Comparison of ENCODE assay signal across 1 cellular context in genomic region chr6:159863341-159863740, GRCh38.
TF ChIP-seq lines count a peak whose summit lies in the region.
"Not testable (repeated sequence)": the region's sequence is repeated elsewhere in the genome, so short reads cannot be mapped to it uniquely, and the experiment has no call there.

No MANE protein-coding gene starts in this region.

TF ChIP-seq in HepG2, 621 proteins besides CTCF, POLR2A, EP300 and RAD21 (continued from another document):
- TF ChIP-seq ZNF770 (CRISPR knock-in tag; IDR thresholded peaks at IDR 0.05) (peak; percentile 94), STAG1 (CRISPR knock-in tag; IDR thresholded peaks at IDR 0.05) (peak; percentile 91), ZGPAT (CRISPR knock-in tag; IDR thresholded peaks at IDR 0.05) (0 out of 2 replicates have a peak, but pooled peaks have one; percentile 30), DMAP1 (CRISPR knock-in tag; IDR thresholded peaks at IDR 0.05) (0 out of 2 replicates have a peak, but pooled peaks have one; percentile 34), GATAD2A (CRISPR knock-in tag; IDR thresholded peaks at IDR 0.05) (0 out of 2 replicates have a peak, but pooled peaks have one; percentile 25), CREB1 (IDR thresholded peaks at IDR 0.05) (peak; percentile 46; the same call in 1 of the 2 replicates), CREB1 (CRISPR knock-in tag; IDR thresholded peaks at IDR 0.05) (peak; percentile 66), PITX1 (CRISPR knock-in tag; IDR thresholded peaks at IDR 0.05) (peak; percentile 46; the same call in 1 of the 2 replicates), E2F2 (CRISPR knock-in tag; IDR thresholded peaks at IDR 0.05; ENCODE audit: borderline replicate concordance) (0 out of 2 replicates have a peak, but pooled peaks have one; percentile 53), LCORL (CRISPR knock-in tag; IDR thresholded peaks at IDR 0.05) (peak; percentile 43; the same call in 1 of the 2 replicates), IKZF5 (CRISPR knock-in tag; IDR thresholded peaks at IDR 0.05) (0 out of 2 replicates have a peak, but pooled peaks have one; percentile 46), HMGXB3 (CRISPR knock-in tag; IDR thresholded peaks at IDR 0.05; ENCODE audit: borderline replicate concordance) (0 out of 2 replicates have a peak, but pooled peaks have one; percentile 50), SMC3 (IDR thresholded peaks at IDR 0.05; ENCODE audit: low read length) (peak; percentile 86), ZNF121 (CRISPR knock-in tag; IDR thresholded peaks at IDR 0.05) (peak; percentile 84), IRF2 (CRISPR knock-in tag; IDR thresholded peaks at IDR 0.05) (0 out of 2 replicates have a peak, but pooled peaks have one; percentile 13), CREM (IDR thresholded peaks at IDR 0.05) (peak; percentile 64), ZMYM3 (CRISPR knock-in tag; IDR thresholded peaks at IDR 0.05) (peak; percentile 57), ZNF614 (CRISPR knock-in tag; IDR thresholded peaks at IDR 0.05; ENCODE audit: borderline replicate concordance) (0 out of 2 replicates have a peak, but pooled peaks have one; percentile 47)
- TF ChIP-seq LCORL (IDR thresholded peaks at IDR 0.05); CREM (CRISPR knock-in tag; IDR thresholded peaks at IDR 0.05): not testable (repeated sequence)
